ENCODE assay signal across 28 cellular contexts in genomic region chr20:43392561-43392960, GRCh38.
"Had no signal": no experiment of that assay in that cellular context is flagged by ENCODE, and none has a peak within 500 bp of the region (broad histone marks: within the 10 kb centered on the region; RNA-seq: fewer than 3 reads in every experiment).

No MANE protein-coding gene starts in this region.

- H3K9me3 Mint-ChIP-seq: natural killer cell; nephron; neural progenitor cell; stimulated activated effector memory CD8-positive, alpha-beta T cell treated with anti-CD3 and anti-CD28 coated beads, Interleukin-12 subunit alpha, Interleukin-12 subunit beta, amount 100 ng/mL, for 72 hours had no signal

- H3K36me3 Mint-ChIP-seq: natural killer cell; neural progenitor cell; stimulated activated effector memory CD8-positive, alpha-beta T cell treated with anti-CD3 and anti-CD28 coated beads, Interleukin-12 subunit alpha, Interleukin-12 subunit beta, amount 100 ng/mL, for 72 hours; stimulated activated naive B cell treated with anti-CD40 and anti-IgM and Interleukin-4, amounts not matched to agents 10 μg/mL and 1 μg/mL and 100 μg/mL, for 72 hours had no signal

- H2AFZ ChIP-seq: neural progenitor cell had no signal

- H3K27ac Mint-ChIP-seq: naive thymus-derived CD4-positive, alpha-beta T cell; natural killer cell; nephron; neural progenitor cell; progenitor cell of endocrine pancreas; stimulated activated effector memory CD8-positive, alpha-beta T cell treated with anti-CD3 and anti-CD28 coated beads, Interleukin-12 subunit alpha, Interleukin-12 subunit beta, amount 100 ng/mL, for 72 hours; stimulated activated naive B cell treated with anti-CD40 and anti-IgM and Interleukin-4, amounts not matched to agents 10 μg/mL and 1 μg/mL and 100 μg/mL, for 72 hours; stimulated activated naive CD8-positive, alpha-beta T cell treated with anti-CD3 and anti-CD28 coated beads, Interleukin-15, Interleukin-2, amounts not matched to agents 100 ng/mL and 50 ng/mL, for 24 hours had no signal

- ATAC-seq: naive thymus-derived CD4-positive, alpha-beta T cell; natural killer cell; pancreas; psoas muscle; right cardiac atrium; right lobe of liver; stimulated activated effector memory CD8-positive, alpha-beta T cell treated with anti-CD3 and anti-CD28 coated beads, Interleukin-12 subunit alpha, Interleukin-12 subunit beta, amount 100 ng/mL, for 72 hours; stimulated activated naive B cell treated with anti-CD40 and anti-IgM and Interleukin-4, amounts not matched to agents 10 μg/mL and 1 μg/mL and 100 μg/mL, for 72 hours had no signal

- H3K4me1 Mint-ChIP-seq: natural killer cell; neural progenitor cell; stimulated activated effector memory CD8-positive, alpha-beta T cell treated with anti-CD3 and anti-CD28 coated beads, Interleukin-12 subunit alpha, Interleukin-12 subunit beta, amount 100 ng/mL, for 72 hours; stimulated activated naive B cell treated with anti-CD40 and anti-IgM and Interleukin-4, amounts not matched to agents 10 μg/mL and 1 μg/mL and 100 μg/mL, for 72 hours had no signal

- H3K9ac ChIP-seq: neural progenitor cell had no signal

- H3K36me3 ChIP-seq: neural progenitor cell, neutrophil, pancreas, right lobe of liver, sigmoid colon, stomach, thoracic aorta, thyroid gland, tibial nerve, upper lobe of left lung, vagina had no signal

- H3K27me3 ChIP-seq: neural progenitor cell, pancreas, right lobe of liver, sigmoid colon, thyroid gland, tibial nerve, upper lobe of left lung, vagina had no signal

- H3K4me2 ChIP-seq: neural progenitor cell had no signal

- H3K27ac ChIP-seq: neural progenitor cell, neutrophil, pancreas, psoas muscle, right lobe of liver, sigmoid colon, stomach, thoracic aorta, thyroid gland, tibial nerve, upper lobe of left lung, vagina had no signal

- H3K4me3 Mint-ChIP-seq: naive thymus-derived CD4-positive, alpha-beta T cell; natural killer cell; nephron; neural progenitor cell; stimulated activated effector memory CD8-positive, alpha-beta T cell treated with anti-CD3 and anti-CD28 coated beads, Interleukin-12 subunit alpha, Interleukin-12 subunit beta, amount 100 ng/mL, for 72 hours; stimulated activated naive B cell treated with anti-CD40 and anti-IgM and Interleukin-4, amounts not matched to agents 10 μg/mL and 1 μg/mL and 100 μg/mL, for 72 hours; stimulated activated naive CD8-positive, alpha-beta T cell treated with anti-CD3 and anti-CD28 coated beads, Interleukin-15, Interleukin-2, amounts not matched to agents 100 ng/mL and 50 ng/mL, for 24 hours had no signal

- H3K4me3 ChIP-seq: neural progenitor cell, pancreas, psoas muscle, right lobe of liver, sigmoid colon, stomach, thoracic aorta, thyroid gland, tibial nerve, upper lobe of left lung, vagina had no signal

- DNase-seq: naive thymus-derived CD4-positive, alpha-beta T cell; natural killer cell; nucleus accumbens; pancreas; psoas muscle; right cardiac atrium; right lobe of liver; sigmoid colon; small intestine; stimulated activated CD4-positive, alpha-beta T cell treated with anti-CD3 and anti-CD28 coated beads, Interleukin-15, amount 100 ng/mL, for 24 hours; stimulated activated CD4-positive, alpha-beta T cell treated with anti-CD3 and anti-CD28 coated beads, Interleukin-2, amount 100 ng/mL, for 24 hours; stimulated activated CD4-positive, alpha-beta T cell treated with anti-CD3 and anti-CD28 coated beads, Interleukin-2, amount 100 ng/mL, for 48 hours; stimulated activated CD4-positive, alpha-beta T cell treated with anti-CD3 and anti-CD28 coated beads, Interleukin-4, amount 100 ng/mL, for 24 hours; stimulated activated naive B cell treated with anti-CD40 and anti-IgM and Interleukin-4, amounts not matched to agents 10 μg/mL and 1 μg/mL and 100 μg/mL, for 72 hours; stimulated activated naive CD4-positive, alpha-beta T cell treated with Interleukin-2 at 50 U/mL for 16 hours; stomach; thyroid gland; trophoblast cell; upper lobe of left lung had no signal

- H3K4me1 ChIP-seq: neural progenitor cell, pancreas, psoas muscle, right lobe of liver, thyroid gland, tibial nerve, vagina had no signal

- H3K9me3 ChIP-seq: neutrophil, pancreas, psoas muscle, right lobe of liver, thoracic aorta, thyroid gland, vagina had no signal
